ENCODE assay signal across 26 cellular contexts in genomic region chrX:116863029-116863428, GRCh38.
"Had no signal": no experiment of that assay in that cellular context is flagged by ENCODE, and none has a peak within 500 bp of the region (broad histone marks: within the 10 kb centered on the region; RNA-seq: fewer than 3 reads in every experiment).

No MANE protein-coding gene starts in this region.

- H3K36me3 ChIP-seq: left lung, pancreas, prostate gland, sigmoid colon, spleen, suprapubic skin, thoracic aorta, tibial artery, upper lobe of right lung had no signal

- H3K4me3 ChIP-seq: left lung, lung, mucosa of descending colon, pancreas, prostate gland, sigmoid colon, spleen, suprapubic skin, thoracic aorta, tibial artery, upper lobe of right lung had no signal

- H3K27ac ChIP-seq: left lung, pancreas, prostate gland, sigmoid colon, spleen, suprapubic skin, thoracic aorta, tibial artery, upper lobe of right lung had no signal

- H3K4me1 ChIP-seq: left lung, pancreas, prostate gland, sigmoid colon, spleen, suprapubic skin, tibial artery, upper lobe of right lung had no signal

- ATAC-seq: left colon; left lung; mucosa of descending colon; naive thymus-derived CD4-positive, alpha-beta T cell; natural killer cell treated with Interleukin-12 subunit alpha and Interleukin-12 subunit beta and Interleukin-15 and Interleukin-18, amount 100 ng/mL, for 72 hours; pancreas; right cardiac atrium; stimulated activated effector memory CD8-positive, alpha-beta T cell treated with anti-CD3 and anti-CD28 coated beads, Interleukin-12 subunit alpha, Interleukin-12 subunit beta, amount 100 ng/mL, for 72 hours; upper lobe of right lung had no signal

- DNase-seq: hippocampal formation; kidney; left colon; left lung; mesendoderm; mucosa of descending colon; naive thymus-derived CD4-positive, alpha-beta T cell; nucleus accumbens; pancreas; posterior cingulate gyrus; retina; right cardiac atrium; sigmoid colon; small intestine; spleen; stimulated activated CD4-positive, alpha-beta T cell treated with anti-CD3 and anti-CD28 coated beads, Interleukin-4, amount 100 ng/mL, for 24 hours; stimulated activated naive CD4-positive, alpha-beta T cell; tibial artery; trophoblast cell; upper lobe of right lung had no signal

- H3K27me3 ChIP-seq: left lung, pancreas, sigmoid colon, spleen, suprapubic skin, tibial artery, upper lobe of right lung had no signal

- H3K9me3 ChIP-seq: left lung, mucosa of descending colon, pancreas, prostate gland, sigmoid colon, spleen, suprapubic skin, thoracic aorta, tibial artery, upper lobe of right lung had no signal
